ENCODE assay signal across 16 cellular contexts in genomic region chr11:33452806-33453205, GRCh38.
DNase-seq lines count a peak whose midpoint lies in the region; ATAC-seq and TF ChIP-seq lines count a peak whose summit lies in the region.
"Had no signal": no experiment of that assay in that cellular context is flagged by ENCODE, and none has a peak within 500 bp of the region (broad histone marks: within the 10 kb centered on the region; RNA-seq: fewer than 3 reads in every experiment).

No MANE protein-coding gene starts in this region.

- H3K4me1 ChIP-seq in PC-9 (replicated peaks; ENCODE audit: insufficient read depth): peaks cover 27% of the 10 kb centered on the region
- peaks cover 29% of the 10 kb centered on the region for H3K4me1 ChIP-seq in osteoblast (ENCODE audit: insufficient read depth, low read length)
- H3K4me1 ChIP-seq: pancreas, thyroid gland had no signal

- H2AFZ ChIP-seq in PC-9 (no peak overlapping the region), osteoblast (ENCODE audit: low read length) (no peak overlapping the region)

- no peak overlapping the region for H3K4me3 ChIP-seq in BJ (ENCODE audit: low read depth, low read length)
- no peak overlapping the region for H3K4me3 ChIP-seq in PC-9
- no peak overlapping the region for H3K4me3 ChIP-seq in osteoblast (ENCODE audit: insufficient read depth, low read length)
- H3K4me3 ChIP-seq: lung, pancreas, thyroid gland had no signal

- no TSS peak for BruUV-seq in PC-9 (replicated peaks; lab: Mats Ljungman, UMichigan)

- H3K9me3 ChIP-seq in PC-9 (ENCODE audit: insufficient read depth, low read depth) (no peaks in the 10 kb centered on the region), osteoblast (ENCODE audit: low read depth, low read length) (no peaks in the 10 kb centered on the region)
- H3K9me3 ChIP-seq: pancreas, thyroid gland had no signal

- H3K36me3 ChIP-seq in BJ (ENCODE audit: control insufficient read depth, insufficient read depth, low read length): no peaks in the 10 kb centered on the region
- no peaks in the 10 kb centered on the region for H3K36me3 ChIP-seq in PC-9 (ENCODE audit: low read depth)
- no peaks in the 10 kb centered on the region for H3K36me3 ChIP-seq in osteoblast (ENCODE audit: insufficient read depth, low read length)
- H3K36me3 ChIP-seq: pancreas, thyroid gland had no signal

- DNase-seq in BJ (ENCODE audit: low read depth) (peak; percentile 74), PC-9 (peak; percentile 26 to 62), epidermal melanocyte (ENCODE audit: insufficient read length, low spot score) (peak; percentile 31), osteoblast (ENCODE audit: insufficient read length, low spot score, missing footprints) (peak; percentile 88), NCI-H1105 treated with DMSO at 0.1 percent for 48 hours (lab: John Stamatoyannopoulos, UW) (no peak)
- no peak for DNase-seq in stimulated activated naive CD4-positive, alpha-beta T cell treated with Interleukin-2 at 50 U/mL for 16 hours (lab: John Stamatoyannopoulos, UW)
- DNase-seq: activated B cell treated with CpG ODN at 0.5 μM for 24 hours; activated T-cell treated with anti-CD3 and anti-CD28 coated beads, Interleukin-2, amount 50 U/mL, for 24 hours; CD8-positive, alpha-beta T cell; MM.1S; pancreas; SHP77; thyroid gland had no signal

- CTCF ChIA-PET in BJ (lab: Yijun Ruan, JAX) (interaction anchor here (1.0 to 1.4 kb wide), 2 partner anchors 8 to 286 kb away, joined by 3 read pairs; no protein-coding TSS in a partner anchor), PC-9 (lab: Charles Lee) (no interaction called here)

- H3K27ac ChIP-seq in PC-9: no peak overlapping the region
- H3K27ac ChIP-seq in osteoblast (ENCODE audit: low read depth, low read length): peak overlapping the region; percentile 40
- H3K27ac ChIP-seq: pancreas, thyroid gland had no signal

- H3K9me2 ChIP-seq in PC-9 (ENCODE audit: insufficient read depth): no peaks in the 10 kb centered on the region

- TF ChIP-seq CTCF in BJ (IDR thresholded peaks at IDR 0.05; ENCODE audit: insufficient read depth, low read depth, low read length) (peak; percentile 26; the same call in 1 of the 2 replicates), PC-9 (conservative IDR thresholded peaks at IDR 0.05) (no peak), osteoblast (IDR thresholded peaks at IDR 0.05; ENCODE audit: extremely low read depth, low read depth, low read length) (no peak)

- H4K20me1 ChIP-seq in PC-9 (ENCODE audit: insufficient read depth) (no peaks in the 10 kb centered on the region), osteoblast (ENCODE audit: insufficient read depth, low read length) (no peaks in the 10 kb centered on the region)

- peaks cover 29% of the 10 kb centered on the region for H3F3A ChIP-seq in PC-9 (ENCODE audit: insufficient read depth, low read depth)

- no peak for ATAC-seq in GM18870 (IDR thresholded peaks at IDR 0.05; ENCODE audit: unreplicated experiment)
- ATAC-seq in HG02840 (IDR thresholded peaks at IDR 0.05; ENCODE audit: low FRiP score, unreplicated experiment): no peak
- ATAC-seq: CD8-positive, alpha-beta T cell had no signal

- no peak overlapping the region for H3K4me2 ChIP-seq in PC-9
- H3K4me2 ChIP-seq in osteoblast (ENCODE audit: insufficient read depth, low read length): peak overlapping the region; percentile 52

- H3K27me3 ChIP-seq in BJ (ENCODE audit: control insufficient read depth, insufficient read depth, low read length) (no peaks in the 10 kb centered on the region), PC-9 (ENCODE audit: insufficient read depth, low read depth) (no peaks in the 10 kb centered on the region), osteoblast (ENCODE audit: insufficient read depth, low read length) (no peaks in the 10 kb centered on the region)
- H3K27me3 ChIP-seq: pancreas, thyroid gland had no signal

- intact Hi-C loops in PC-9 (cut with micrococcal nuclease; ENCODE audit: unreplicated experiment): no loop called here

- POLR2A ChIA-PET in BJ (lab: Charles Lee): no interaction called here
- POLR2A ChIA-PET in PC-9 (lab: Charles Lee; ENCODE audit: unreplicated experiment): interaction anchor here (0.5 kb wide), 1 partner anchor 59 kb away, joined by 3 read pairs; no protein-coding TSS in a partner anchor

- H3K79me2 ChIP-seq in PC-9 (ENCODE audit: low read depth) (no peaks in the 10 kb centered on the region), osteoblast (ENCODE audit: insufficient read depth, low read length) (peaks cover 35% of the 10 kb centered on the region)

Comparison
In these comparisons a context has a peak if more than half of its experiments do, and no peak if none do; other contexts are left out.
1. DNase-seq: peak in BJ (single experiment), PC-9 (2 of 2), epidermal melanocyte (single experiment) and osteoblast (single experiment); none in stimulated activated naive CD4-positive, alpha-beta T cell treated with Interleukin-2 at 50 U/mL for 16 hours (single experiment) and NCI-H1105 treated with DMSO at 0.1 percent for 48 hours (single experiment).